In genomic region chr4:154186035-154186434, GRCh38 we compare ENCODE assay signal across 20 cellular contexts.
"Had no signal": no experiment of that assay in that cellular context is flagged by ENCODE, and none has a peak within 500 bp of the region (broad histone marks: within the 10 kb centered on the region; RNA-seq: fewer than 3 reads in every experiment).

No MANE protein-coding gene starts in this region.

- H3K27me3 ChIP-seq: foreskin keratinocyte, heart right ventricle, left lung had no signal

- H3K4me3 Mint-ChIP-seq: endodermal cell had no signal

- H3K4me3 ChIP-seq: coronary artery, dorsolateral prefrontal cortex, heart right ventricle, left lung, lower lobe of right lung had no signal

- H3K9me3 ChIP-seq: left lung, lower lobe of right lung had no signal

- DNase-seq: dermis blood vessel endothelial cell; dorsolateral prefrontal cortex; effector CD4-positive, alpha-beta T cell; effector memory CD4-positive, alpha-beta T cell; endodermal cell; erythroblast; foreskin keratinocyte; glutamatergic neuron; head of caudate nucleus; heart right ventricle; hippocampal formation; left cardiac atrium; left ventricle myocardium superior; lower lobe of right lung; mesendoderm; midbrain had no signal

- H3K36me3 ChIP-seq: heart right ventricle, left lung, lower lobe of right lung had no signal

- H3K9me3 Mint-ChIP-seq: endodermal cell had no signal

- H3K27ac Mint-ChIP-seq: endodermal cell had no signal

- ATAC-seq: esophagus mucosa, foreskin keratinocyte, heart right ventricle, left cardiac atrium, left lung, left ventricle myocardium superior had no signal

- H3K4me1 ChIP-seq: foreskin keratinocyte, heart right ventricle, left lung, lower lobe of right lung had no signal

- H3K27ac ChIP-seq: coronary artery, dorsolateral prefrontal cortex, epithelial cell of prostate, foreskin keratinocyte, heart right ventricle, left lung, lower lobe of right lung had no signal
